ENCODE assay signal across 1 cellular context in the genomic region with DNA sequence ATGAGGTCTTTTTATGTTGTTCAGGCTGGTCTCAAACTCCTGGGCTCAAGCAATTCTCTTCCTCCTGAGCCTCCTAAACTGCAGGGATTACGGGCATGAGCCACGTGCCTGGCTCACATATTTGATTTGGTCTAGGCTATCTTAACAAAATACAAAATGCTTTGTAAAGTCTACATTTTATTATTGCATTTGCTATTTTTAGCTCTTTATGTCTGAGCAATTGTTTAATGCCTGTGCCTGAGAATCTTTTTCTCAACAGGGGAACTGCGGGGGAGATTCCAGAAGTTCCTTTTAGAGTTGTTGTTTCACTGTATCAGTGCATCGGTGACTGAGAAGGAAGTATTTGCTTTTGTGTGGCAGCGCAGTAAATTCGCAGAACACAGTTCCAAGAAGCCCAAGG.
TF ChIP-seq lines count a peak whose summit lies in the region.

No MANE protein-coding gene starts in this region.

TF ChIP-seq in GM23338, 12 proteins besides CTCF, POLR2A, EP300 and RAD21 (continued from another document):
- TF ChIP-seq ZNF462 (CRISPR knock-in tag; IDR thresholded peaks at IDR 0.05) = no peak
- TF ChIP-seq STAT1 (IDR thresholded peaks at IDR 0.05; ENCODE audit: unreplicated experiment) = no peak
- no peak for TF ChIP-seq NANOG (IDR thresholded peaks at IDR 0.05; ENCODE audit: borderline replicate concordance)
